Comparison of ENCODE assay signal across 10 cellular contexts in genomic region chr9:129900263-129901041, GRCh38.
A peak's percentile ranks its signal among the peaks of the same experiment; 100 is the strongest.
DNase-seq lines count a peak whose midpoint lies in the region; ATAC-seq and TF ChIP-seq lines count a peak whose summit lies in the region.
"Had no signal": no experiment of that assay in that cellular context is flagged by ENCODE, and none has a peak within 500 bp of the region (broad histone marks: within the 10 kb centered on the region; RNA-seq: fewer than 3 reads in every experiment).

No MANE protein-coding gene starts in this region.

- H3K27ac Mint-ChIP-seq in activated T-cell treated with anti-CD3 and anti-CD28 coated beads, Interleukin-2, amount 50 U/mL, for 72 hours: peak overlapping the region; percentile 90

- ATAC-seq in activated T-cell treated with anti-CD3 and anti-CD28 coated beads, Interleukin-2, amount 50 U/mL, for 72 hours (replicated peaks in 1 of 2): peak; percentile 28 to 37
- no peak for ATAC-seq in activated T-cell treated with anti-CD3 and anti-CD28 coated beads, Interleukin-2, amount 50 U/mL, for 4 hours
- peak; percentile 70 for ATAC-seq in HG02763 (IDR thresholded peaks at IDR 0.05; ENCODE audit: unreplicated experiment)
- ATAC-seq in SK-N-SH treated with all-trans-retinoic acid at 6 μM for 48 hours: no peak

- H3K27ac ChIP-seq in substantia nigra (ENCODE audit: low read depth, low read length, poor library complexity, severe bottlenecking): peak overlapping the region; percentile 45
- H3K27ac ChIP-seq: right atrium auricular region had no signal

- H3K9me3 Mint-ChIP-seq in activated T-cell treated with anti-CD3 and anti-CD28 coated beads, Interleukin-2, amount 50 U/mL, for 72 hours: peaks cover 3 to 7% of the 10 kb centered on the region in 2 donors
- no peaks in the 10 kb centered on the region for H3K9me3 Mint-ChIP-seq in activated T-cell treated with anti-CD3 and anti-CD28 coated beads, Interleukin-2, amount 50 U/mL, for 4 hours

- DNase-seq in activated T-cell treated with anti-CD3 and anti-CD28 coated beads, Interleukin-2, amount 50 U/mL, for 72 hours: no peak
- DNase-seq in activated T-cell treated with anti-CD3 and anti-CD28 coated beads, Interleukin-2, amount 50 U/mL, for 4 hours: no peak
- DNase-seq in SK-MEL-5 (ENCODE audit: low read depth, low spot score) (peak; percentile 30), substantia nigra (lab: John Stamatoyannopoulos, UW) (no peak), NCI-H1417 (lab: John Stamatoyannopoulos, UW) (no peak), pons (ENCODE audit: low spot score) (no peak)
- DNase-seq: upper lobe of left lung had no signal

- peaks cover 40 to 75% of the 10 kb centered on the region in 2 donors for H3K36me3 Mint-ChIP-seq in activated T-cell treated with anti-CD3 and anti-CD28 coated beads, Interleukin-2, amount 50 U/mL, for 72 hours (ENCODE audit: insufficient read depth in 2 of 2)
- H3K36me3 Mint-ChIP-seq in activated T-cell treated with anti-CD3 and anti-CD28 coated beads, Interleukin-2, amount 50 U/mL, for 4 hours (ENCODE audit: insufficient read depth): peaks cover 64% of the 10 kb centered on the region

- in situ Hi-C loops in SK-MEL-5 (cut with HindIII; ENCODE audit: low pct_unique_long_range_greater_than_20kb, low sequenced_read_pairs): no loop called here

- peaks cover 93% of the 10 kb centered on the region for H3K4me1 Mint-ChIP-seq in activated T-cell treated with anti-CD3 and anti-CD28 coated beads, Interleukin-2, amount 50 U/mL, for 72 hours (ENCODE audit: low read depth)
- peaks cover 33% of the 10 kb centered on the region for H3K4me1 Mint-ChIP-seq in activated T-cell treated with anti-CD3 and anti-CD28 coated beads, Interleukin-2, amount 50 U/mL, for 4 hours (ENCODE audit: low read depth)

- H3K4me3 Mint-ChIP-seq in activated T-cell treated with anti-CD3 and anti-CD28 coated beads, Interleukin-2, amount 50 U/mL, for 72 hours: no peak overlapping the region
- H3K4me3 Mint-ChIP-seq in activated T-cell treated with anti-CD3 and anti-CD28 coated beads, Interleukin-2, amount 50 U/mL, for 4 hours: no peak overlapping the region

- no peaks in the 10 kb centered on the region for H3K27me3 Mint-ChIP-seq in activated T-cell treated with anti-CD3 and anti-CD28 coated beads, Interleukin-2, amount 50 U/mL, for 72 hours (ENCODE audit: low read depth)
- H3K27me3 Mint-ChIP-seq in activated T-cell treated with anti-CD3 and anti-CD28 coated beads, Interleukin-2, amount 50 U/mL, for 4 hours (ENCODE audit: low read depth): no peaks in the 10 kb centered on the region

TF ChIP-seq in SK-N-SH treated with all-trans-retinoic acid at 6 μM for 48 hours, 23 proteins besides CTCF, POLR2A, EP300 and RAD21:
- TF ChIP-seq ZC3H10 (CRISPR knock-in tag; IDR thresholded peaks at IDR 0.05) (no peak), TOX (CRISPR knock-in tag; IDR thresholded peaks at IDR 0.05; ENCODE audit: borderline replicate concordance) (no peak), ISL1 (CRISPR knock-in tag; IDR thresholded peaks at IDR 0.05) (no peak), CREB5 (CRISPR knock-in tag; IDR thresholded peaks at IDR 0.05; ENCODE audit: low read depth) (no peak), ZNF70 (CRISPR knock-in tag; IDR thresholded peaks at IDR 0.05) (no peak), CSRNP3 (CRISPR knock-in tag; IDR thresholded peaks at IDR 0.05) (no peak), BACH2 (CRISPR knock-in tag; IDR thresholded peaks at IDR 0.05; ENCODE audit: borderline replicate concordance) (no peak), TCF4 (CRISPR knock-in tag; IDR thresholded peaks at IDR 0.05; ENCODE audit: borderline replicate concordance) (no peak)
TF ChIP-seq in SK-N-SH treated with all-trans-retinoic acid at 6 μM for 48 hours: peak in this region for 0.

Comparison
In these comparisons a context has a peak if more than half of its experiments do, and no peak if none do; other contexts are left out.
1. ATAC-seq: peak in activated T-cell treated with anti-CD3 and anti-CD28 coated beads, Interleukin-2, amount 50 U/mL, for 72 hours (2 of 2) and HG02763 (single experiment); none in activated T-cell treated with anti-CD3 and anti-CD28 coated beads, Interleukin-2, amount 50 U/mL, for 4 hours (0 of 2) and SK-N-SH treated with all-trans-retinoic acid at 6 μM for 48 hours (single experiment).